In genomic region chr3:124557433-124558232, GRCh38 we compare ENCODE assay signal across 13 cellular contexts.
DNase-seq lines count a peak whose midpoint lies in the region; TF ChIP-seq lines count a peak whose summit lies in the region.
"Had no signal": no experiment of that assay in that cellular context is flagged by ENCODE, and none has a peak within 500 bp of the region (broad histone marks: within the 10 kb centered on the region; RNA-seq: fewer than 3 reads in every experiment).

No MANE protein-coding gene starts in this region.

- WGBS in esophagus muscularis mucosa, result 50% methylated on average over 5 of the region's 5 CpGs
- 38 to 55% (median 43%) methylated on average over 5 of the region's 5 CpGs for WGBS in spleen, 5 donors

- no peak for TF ChIP-seq POLR2A in esophagus muscularis mucosa (IDR thresholded peaks at IDR 0.05; ENCODE audit: low read depth)
- no peak for TF ChIP-seq POLR2A in spleen (IDR thresholded peaks at IDR 0.05)

- DNase-seq in NCI-H748 (lab: John Stamatoyannopoulos, UW; ENCODE audit: unreplicated experiment), result peak; percentile 8
- no peak for DNase-seq in NCI-H748 treated with DMSO at 0.1 percent for 48 hours (lab: John Stamatoyannopoulos, UW)
- DNase-seq in RPMI7951 (ENCODE audit: low read depth), result peak; percentile 80
- DNase-seq in esophagus muscularis mucosa (ENCODE audit: extremely low spot score), result no peak
- DNase-seq in tibial artery, result no peak
- no peak for DNase-seq in spleen
- no peak for DNase-seq in activated naive CD4-positive, alpha-beta T cell (lab: John Stamatoyannopoulos, UW)
- no peak for DNase-seq in HuH-7.5 (ENCODE audit: low spot score)
- DNase-seq: activated CD4-positive, alpha-beta T cell treated with anti-CD3 and anti-CD28 coated beads, Interleukin-2, amount 50 U/mL, for 4 hours; psoas muscle had no signal

- H3K27me3 ChIP-seq in esophagus muscularis mucosa, result no peaks in the 10 kb centered on the region
- H3K27me3 ChIP-seq in tibial artery, result no peaks in the 10 kb centered on the region
- H3K27me3 ChIP-seq in spleen (replicated peaks in 1 of 7), result peaks cover 0 to 14% (median 0%) of the 10 kb centered on the region in 7 donors
- H3K27me3 ChIP-seq: cardiac muscle cell had no signal

- no peaks in the 10 kb centered on the region for H3K9me3 ChIP-seq in esophagus muscularis mucosa
- H3K9me3 ChIP-seq in tibial artery, result no peaks in the 10 kb centered on the region
- H3K9me3 ChIP-seq in spleen, result no peaks in the 10 kb centered on the region
- H3K9me3 ChIP-seq: psoas muscle had no signal

- TF ChIP-seq CTCF in esophagus muscularis mucosa (IDR thresholded peaks at IDR 0.05) (no peak), tibial artery (IDR thresholded peaks at IDR 0.05) (no peak), spleen (IDR thresholded peaks at IDR 0.05 in 8 of 11, conservative IDR thresholded peaks at IDR 0.05 in 3 of 11) (no peak)

- H3K4me1 ChIP-seq in esophagus muscularis mucosa, result peaks cover 28 to 64% (median 58%) of the 10 kb centered on the region in 4 donors
- peaks cover 0 to 34% (median 24%) of the 10 kb centered on the region in 4 donors for H3K4me1 ChIP-seq in tibial artery
- H3K4me1 ChIP-seq in spleen, result peaks cover 5 to 29% (median 17%) of the 10 kb centered on the region in 6 donors

- H3K36me3 ChIP-seq in esophagus muscularis mucosa, result no peaks in the 10 kb centered on the region
- peaks cover 0 to under 1% (median 0%) of the 10 kb centered on the region in 3 donors for H3K36me3 ChIP-seq in tibial artery
- peaks cover 0 to under 1% (median 0%) of the 10 kb centered on the region in 6 donors for H3K36me3 ChIP-seq in spleen
- H3K36me3 ChIP-seq: cardiac muscle cell had no signal

- no peak for TF ChIP-seq EP300 in esophagus muscularis mucosa (IDR thresholded peaks at IDR 0.05)

- no peak overlapping the region for H3K4me3 ChIP-seq in esophagus muscularis mucosa
- H3K4me3 ChIP-seq in tibial artery, result no peak overlapping the region
- no peak overlapping the region for H3K4me3 ChIP-seq in spleen
- H3K4me3 ChIP-seq: cardiac muscle cell, GM12878, psoas muscle had no signal

- intact Hi-C loops in esophagus muscularis mucosa (cut with DNase I) (loop anchor here (5.0 kb wide), 1 partner anchor 205 kb away; no protein-coding TSS in a partner anchor), tibial artery (cut with DNase I; ENCODE audit: low total_unique reads) (loop anchor here (10.0 kb wide), 1 partner anchor 203 kb away; no protein-coding TSS in a partner anchor), spleen (cut with DNase I; ENCODE audit: low total_unique reads) (no loop called here)

- H3K27ac ChIP-seq in esophagus muscularis mucosa (replicated peaks in 1 of 4) (peak overlapping the region; percentile 70 to 82 (median 78)), tibial artery (peak overlapping the region; percentile 66 to 68), spleen (no peak overlapping the region)
- H3K27ac ChIP-seq: cardiac muscle cell, HL-60, psoas muscle had no signal

Comparison
In these comparisons a context has a peak if more than half of its experiments do, and no peak if none do; other contexts are left out.
1. DNase-seq: peak in NCI-H748 (single experiment) and RPMI7951 (single experiment); none in NCI-H748 treated with DMSO at 0.1 percent for 48 hours (single experiment), esophagus muscularis mucosa (single experiment), tibial artery (0 of 2), spleen (single experiment), activated naive CD4-positive, alpha-beta T cell (0 of 4) and HuH-7.5 (single experiment).
2. H3K27ac ChIP-seq: peak in esophagus muscularis mucosa (4 of 4) and tibial artery (2 of 2); none in spleen (0 of 8).